8 cellular contexts compared by ENCODE assay signal in the genomic region with DNA sequence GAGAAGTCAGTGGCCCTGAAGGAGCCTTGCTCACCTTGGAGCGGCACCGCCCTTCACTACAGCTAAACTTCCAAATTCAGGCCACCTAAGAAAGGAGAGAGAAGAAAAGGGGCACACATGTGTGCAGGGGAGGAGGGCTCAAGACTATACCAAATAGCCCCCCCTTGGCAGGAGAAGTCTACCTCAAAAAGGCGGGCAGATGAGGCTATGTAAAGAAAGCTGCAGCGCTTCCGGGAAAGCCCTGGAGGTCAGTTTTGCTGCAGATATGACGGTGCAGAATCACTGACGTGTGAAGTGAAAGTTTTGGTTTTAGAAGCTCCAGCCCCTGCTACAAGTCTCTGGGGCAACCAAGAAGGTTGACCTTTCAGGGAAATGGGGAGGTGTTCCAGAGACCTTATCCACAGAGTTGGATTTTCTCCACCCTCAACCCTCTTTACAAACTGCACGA. TPM values are rescaled to one million over a fixed set of nuclear protein-coding genes. Genes with fewer than 3 reads are reported as not detected.
A peak's percentile ranks its signal among the peaks of the same experiment; 100 is the strongest.
DNase-seq lines count a peak whose midpoint lies in the region; ATAC-seq and TF ChIP-seq lines count a peak whose summit lies in the region.
"Had no signal": no experiment of that assay in that cellular context is flagged by ENCODE, and none has a peak within 500 bp of the region (broad histone marks: within the 10 kb centered on the region; RNA-seq: fewer than 3 reads in every experiment).

No MANE protein-coding gene starts in this region.

- peak overlapping the region; percentile 89 to 95 for H3K27ac ChIP-seq in prostate gland

- no peaks in the 10 kb centered on the region for H3K27me3 ChIP-seq in prostate gland (replicated peaks; ENCODE audit: insufficient read depth)

- H3K9me3 ChIP-seq in prostate gland = no peaks in the 10 kb centered on the region

- peaks cover 68% of the 10 kb centered on the region for H3K4me1 Mint-ChIP-seq in activated naive CD8-positive, alpha-beta T cell (ENCODE audit: low read depth)

- H3K36me3 ChIP-seq in prostate gland = no peaks in the 10 kb centered on the region

- 61% methylated on average over 8 of the region's 8 CpGs for WGBS in prostate gland

- H3K4me3 Mint-ChIP-seq in activated naive CD8-positive, alpha-beta T cell = peak overlapping the region; percentile 50

- TF ChIP-seq CTCF in GM13976 (IDR thresholded peaks at IDR 0.05; ENCODE audit: borderline replicate concordance, control extremely low read depth, extremely low read depth, insufficient read depth, missing control alignments) (no peak), prostate gland (IDR thresholded peaks at IDR 0.05) (no peak)

- peak; percentile 21 for ATAC-seq in HG02759 (IDR thresholded peaks at IDR 0.05; ENCODE audit: unreplicated experiment)
- no peak for ATAC-seq in GM21528 (IDR thresholded peaks at IDR 0.05; ENCODE audit: low FRiP score, unreplicated experiment)

- in situ Hi-C loops in GM13976 (cut with MboI; ENCODE audit: low sequenced_read_pairs, unreplicated experiment) = no loop called here

- H3K27ac Mint-ChIP-seq in activated naive CD8-positive, alpha-beta T cell = peak overlapping the region; percentile 99

- intact Hi-C loops in prostate gland (cut with DNase I) = no loop called here

- no peak overlapping the region for H3K4me3 ChIP-seq in prostate gland

- no peak for TF ChIP-seq POLR2A in prostate gland (IDR thresholded peaks at IDR 0.05)

- no peaks in the 10 kb centered on the region for H3K27me3 Mint-ChIP-seq in activated naive CD8-positive, alpha-beta T cell

- H3K9me3 Mint-ChIP-seq in activated naive CD8-positive, alpha-beta T cell (ENCODE audit: low read depth) = no peaks in the 10 kb centered on the region

- no peaks in the 10 kb centered on the region for H3K36me3 Mint-ChIP-seq in activated naive CD8-positive, alpha-beta T cell

- peaks cover 51% of the 10 kb centered on the region for H3K4me1 ChIP-seq in prostate gland (replicated peaks)

- DNase-seq in GM13976 (ENCODE audit: low spot score) = peak; percentile 74
- DNase-seq in prostate gland (ENCODE audit: low spot score) = no peak
- no peak for DNase-seq in Kasumi-1 (lab: John Stamatoyannopoulos, UW)
- DNase-seq in RPMI8226 = no peak
- DNase-seq: NCI-H1105 had no signal

RNA-seq across cellular contexts. Expression of gene PNMA1, which starts 48.2 kb away (rescaled TPM):
- total RNA-seq in prostate gland = 10 to 100 TPM; 18.6 to 62.7 TPM
